In the genomic region with DNA sequence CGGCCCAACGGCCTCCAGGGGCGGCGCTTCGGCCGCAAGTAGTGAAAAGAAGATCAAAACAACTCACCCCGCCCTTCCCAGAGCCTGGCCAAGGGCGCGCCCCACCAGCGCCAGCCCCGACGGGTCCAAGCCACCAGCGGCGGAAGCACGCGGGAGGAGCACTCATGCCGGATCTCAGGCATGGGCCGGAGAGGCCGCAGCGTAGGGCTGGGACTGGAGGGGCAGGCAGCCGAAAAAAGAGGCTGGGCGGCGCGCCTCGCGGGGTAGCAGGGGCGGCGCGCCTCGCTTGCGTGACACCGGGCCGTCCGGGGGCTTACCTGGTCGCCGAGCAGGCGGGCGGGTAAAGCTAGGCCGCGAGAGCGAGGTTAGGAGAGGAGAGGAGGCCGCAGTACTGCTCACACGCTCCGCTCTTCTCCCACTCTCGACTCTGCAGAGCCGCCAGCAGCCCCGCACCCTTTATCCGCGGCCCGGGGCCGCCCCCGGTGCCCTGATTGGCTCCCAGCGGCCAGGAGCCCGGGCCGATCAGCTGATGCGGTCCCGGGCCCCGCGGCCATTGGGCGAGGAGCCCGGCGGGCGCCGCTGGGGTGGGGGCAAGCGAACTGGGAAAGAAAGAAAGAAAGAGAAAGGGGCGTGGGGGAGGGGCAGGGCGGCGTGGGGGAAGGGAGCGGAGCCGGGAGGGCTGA, we compare ENCODE assay signal across 8 cellular contexts. TPM values are rescaled to one million over a fixed set of nuclear protein-coding genes. Genes with fewer than 3 reads are reported as not detected.
A peak's percentile ranks its signal among the peaks of the same experiment; 100 is the strongest.
DNase-seq lines count a peak whose midpoint lies in the region; ATAC-seq and TF ChIP-seq lines count a peak whose summit lies in the region.

A gene (minus strand): TSS at position 429 of the 683 bp plus-strand sequence. CDS start 3,053 bp downstream, outside the sequence.

- H3K4me3 ChIP-seq in Jurkat, Clone E6-1 (ENCODE audit: low read length), result peak within 1 kb of the TSS; percentile 87
- peak within 1 kb of the TSS; percentile 97 for H3K4me3 ChIP-seq in fibroblast of mammary gland (ENCODE audit: control insufficient read depth, low read depth, low read length)
- H3K4me3 ChIP-seq in naive thymus-derived CD4-positive, alpha-beta T cell (ENCODE audit: low read length), result peak within 1 kb of the TSS; percentile 73

- peaks cover 0 to 2% (median 0%) of the 10 kb centered on the region in 11 donors for H3K9me3 Mint-ChIP-seq in naive thymus-derived CD4-positive, alpha-beta T cell

- H3K36me3 ChIP-seq in naive thymus-derived CD4-positive, alpha-beta T cell (ENCODE audit: control insufficient read depth in 2 of 3, insufficient read depth in 3 of 3, low read length in 3 of 3), result peaks cover 0 to 16% (median 0%) of the 10 kb centered on the region in 3 experiments

- DNase-seq in DMS153 treated with DMSO at 0.1 percent for 48 hours (lab: John Stamatoyannopoulos, UW; ENCODE audit: unreplicated experiment) (peak; percentile 93), fibroblast of mammary gland (ENCODE audit: low read depth) (peak; percentile 84)
- DNase-seq in Jurkat, Clone E6-1 (ENCODE audit: low read depth, low spot score), result peak; percentile 89
- peak; percentile 40 for DNase-seq in activated T-helper 1 cell treated with anti-CD3 and anti-CD28 coated beads, Interleukin-2, amount 50 U/mL, for 16 hours (ENCODE audit: low read depth in 1 of 2, low spot score in 1 of 2)
- peak; percentile 46 to 83 (median 63) for DNase-seq in naive thymus-derived CD4-positive, alpha-beta T cell
- DNase-seq in stimulated activated naive CD4-positive, alpha-beta T cell treated with Interleukin-2 at 50 U/mL for 16 hours (lab: John Stamatoyannopoulos, UW), result peak; percentile 56

- H3K4me3 Mint-ChIP-seq in naive thymus-derived CD4-positive, alpha-beta T cell, result peak within 1 kb of the TSS; percentile 87 to 98 (median 94)

- H3K27me3 ChIP-seq in naive thymus-derived CD4-positive, alpha-beta T cell (ENCODE audit: control insufficient read depth in 2 of 2, insufficient read depth in 2 of 2, low read length in 2 of 2), result no peaks in the 10 kb centered on the region

- POLR2A ChIA-PET in naive thymus-derived CD4-positive, alpha-beta T cell (lab: Charles Lee), result interaction anchor here (0.7 to 1.9 kb wide), 3 partner anchors 303 to 345 kb away, joined by 3 to 14 read pairs (median 5); no protein-coding TSS in a partner anchor

- peaks cover 10 to 14% of the 10 kb centered on the region in 2 donors for H3K4me1 ChIP-seq in naive thymus-derived CD4-positive, alpha-beta T cell (ENCODE audit: control insufficient read depth in 2 of 2, insufficient read depth in 2 of 2, low read length in 2 of 2)

- H3K27ac ChIP-seq in naive thymus-derived CD4-positive, alpha-beta T cell (ENCODE audit: low read depth, low read length), result peak within 1 kb of the TSS; percentile 64

- peaks cover 0 to 25% (median 0%) of the 10 kb centered on the region in 5 donors for H3K27me3 Mint-ChIP-seq in naive thymus-derived CD4-positive, alpha-beta T cell

- ATAC-seq in GM21717 (IDR thresholded peaks at IDR 0.05; ENCODE audit: unreplicated experiment), result peak; percentile 81
- ATAC-seq in naive thymus-derived CD4-positive, alpha-beta T cell, result peak; percentile 87

- H3K27ac Mint-ChIP-seq in naive thymus-derived CD4-positive, alpha-beta T cell, result peak within 1 kb of the TSS; percentile 82 to 97 (median 89)

- CTCF ChIA-PET in naive thymus-derived CD4-positive, alpha-beta T cell (lab: Charles Lee), result interaction anchor here (0.7 to 12.1 kb wide), 3 partner anchors 29 to 308 kb away, joined by 3 to 230 read pairs (median 202); no protein-coding TSS in a partner anchor

- H3K4me1 Mint-ChIP-seq in naive thymus-derived CD4-positive, alpha-beta T cell, result peaks cover 17 to 45% (median 29%) of the 10 kb centered on the region in 7 donors

- TF ChIP-seq CTCF in fibroblast of mammary gland (conservative IDR thresholded peaks at IDR 0.05; ENCODE audit: control insufficient read depth, insufficient read depth, low read depth, low read length), result no peak

- H3K36me3 Mint-ChIP-seq in naive thymus-derived CD4-positive, alpha-beta T cell, result peaks cover under 1 to 42% (median 10%) of the 10 kb centered on the region in 5 donors

- H3K9me3 ChIP-seq in naive thymus-derived CD4-positive, alpha-beta T cell (ENCODE audit: control insufficient read depth in 2 of 3, low read length in 3 of 3), result no peaks in the 10 kb centered on the region

- intact Hi-C loops in naive thymus-derived CD4-positive, alpha-beta T cell (cut with micrococcal nuclease), result loop anchor here (1.0 to 10.0 kb wide), 14 partner anchors 34 to 1759 kb away; a partner anchor contains a TSS

TF ChIP-seq in PFSK-1, 5 proteins besides CTCF, POLR2A, EP300 and RAD21:
- TF ChIP-seq POLR2AphosphoS5 (IDR thresholded peaks at IDR 0.05; ENCODE audit: low read depth, low read length) (peak; percentile 58; the same call in 1 of the 2 replicates), SIN3A (IDR thresholded peaks at IDR 0.05; ENCODE audit: borderline replicate concordance, insufficient read depth, low read length) (no peak)

RNA-seq across cellular contexts. Expression of the gene that starts here (rescaled TPM):
- 221 TPM for polyA plus RNA-seq in Jurkat, Clone E6-1 (2012; ENCODE audit: insufficient read depth, insufficient read length)
- polyA plus RNA-seq in PFSK-1 (2012; ENCODE audit: insufficient read length, low read depth), result 103 TPM
- 100 to 1,000 TPM in 3 of 5 experiments, 10 to 100 TPM in 2; 66.2 to 357 (median 112) TPM for total RNA-seq in naive thymus-derived CD4-positive, alpha-beta T cell
- polyA plus RNA-seq in naive thymus-derived CD4-positive, alpha-beta T cell, result 10 to 100 TPM; 44.9 to 57.8 TPM

Comparison
In these comparisons a context has a peak if more than half of its experiments do, and no peak if none do; other contexts are left out.
1. Peak in every context shown above with its lines: DNase-seq, ATAC-seq, H3K4me3 ChIP-seq and H3K27ac ChIP-seq.
2. DNase-seq: peak in every context shown above with its lines; median percentile 93 in DMS153 treated with DMSO at 0.1 percent for 48 hours; 89 in Jurkat, Clone E6-1; 84 in fibroblast of mammary gland; 63 in naive thymus-derived CD4-positive, alpha-beta T cell; 56 in stimulated activated naive CD4-positive, alpha-beta T cell treated with Interleukin-2 at 50 U/mL for 16 hours; 40 in activated T-helper 1 cell treated with anti-CD3 and anti-CD28 coated beads, Interleukin-2, amount 50 U/mL, for 16 hours.